ENCODE assay signal across 1 cellular context in the genomic region with DNA sequence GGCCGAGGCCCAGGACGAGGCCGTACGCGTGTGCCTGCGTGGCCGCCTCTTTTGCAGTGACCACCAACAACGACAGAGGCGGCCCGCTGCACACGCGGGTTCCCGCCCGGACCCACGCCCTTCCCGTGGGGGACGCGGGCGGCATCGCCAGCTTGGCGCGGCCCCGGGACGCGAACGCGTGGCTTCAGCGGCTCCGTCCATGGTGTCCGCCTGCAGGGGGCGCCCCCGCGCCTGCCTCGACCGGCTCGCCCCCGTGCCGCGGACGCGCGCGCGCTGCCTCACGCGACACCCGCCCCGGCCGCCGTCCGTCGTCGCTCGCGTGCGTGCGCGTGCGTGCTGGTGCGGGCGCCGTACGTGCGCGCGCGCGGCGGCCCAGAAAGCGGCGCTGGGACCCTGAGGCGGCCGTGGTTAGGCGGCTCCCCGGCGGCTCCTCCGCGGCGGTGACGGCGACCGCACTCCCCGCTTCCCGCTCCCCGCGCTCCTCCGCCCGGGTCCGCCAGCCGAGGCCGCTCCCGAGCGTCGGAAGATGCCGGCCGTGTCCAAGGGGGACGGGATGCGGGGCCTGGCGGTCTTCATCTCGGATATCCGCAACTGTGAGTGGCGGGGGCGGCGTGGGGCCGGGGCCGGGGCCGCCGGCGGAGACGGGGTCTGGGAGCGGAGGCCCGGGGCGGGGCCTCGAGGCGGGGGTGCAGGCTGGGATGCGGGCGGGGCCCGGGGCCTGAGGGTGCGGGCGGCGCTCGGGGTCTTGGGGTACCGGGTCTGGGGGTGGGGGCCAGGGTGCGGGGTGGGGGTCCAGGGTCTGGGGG.
TF ChIP-seq lines count a peak whose summit lies in the region.

Gene AP2A2, plus strand, starts transcription at position 375 of the 806 bp plus-strand sequence. Its CDS starts 152 bp downstream, at position 527.

TF ChIP-seq in HepG2, 621 proteins besides CTCF, POLR2A, EP300 and RAD21 (continued from another document and continues in another):
- no peak for TF ChIP-seq KIAA2018 (CRISPR knock-in tag; IDR thresholded peaks at IDR 0.05; ENCODE audit: borderline replicate concordance)
- TF ChIP-seq, protein P1, sequence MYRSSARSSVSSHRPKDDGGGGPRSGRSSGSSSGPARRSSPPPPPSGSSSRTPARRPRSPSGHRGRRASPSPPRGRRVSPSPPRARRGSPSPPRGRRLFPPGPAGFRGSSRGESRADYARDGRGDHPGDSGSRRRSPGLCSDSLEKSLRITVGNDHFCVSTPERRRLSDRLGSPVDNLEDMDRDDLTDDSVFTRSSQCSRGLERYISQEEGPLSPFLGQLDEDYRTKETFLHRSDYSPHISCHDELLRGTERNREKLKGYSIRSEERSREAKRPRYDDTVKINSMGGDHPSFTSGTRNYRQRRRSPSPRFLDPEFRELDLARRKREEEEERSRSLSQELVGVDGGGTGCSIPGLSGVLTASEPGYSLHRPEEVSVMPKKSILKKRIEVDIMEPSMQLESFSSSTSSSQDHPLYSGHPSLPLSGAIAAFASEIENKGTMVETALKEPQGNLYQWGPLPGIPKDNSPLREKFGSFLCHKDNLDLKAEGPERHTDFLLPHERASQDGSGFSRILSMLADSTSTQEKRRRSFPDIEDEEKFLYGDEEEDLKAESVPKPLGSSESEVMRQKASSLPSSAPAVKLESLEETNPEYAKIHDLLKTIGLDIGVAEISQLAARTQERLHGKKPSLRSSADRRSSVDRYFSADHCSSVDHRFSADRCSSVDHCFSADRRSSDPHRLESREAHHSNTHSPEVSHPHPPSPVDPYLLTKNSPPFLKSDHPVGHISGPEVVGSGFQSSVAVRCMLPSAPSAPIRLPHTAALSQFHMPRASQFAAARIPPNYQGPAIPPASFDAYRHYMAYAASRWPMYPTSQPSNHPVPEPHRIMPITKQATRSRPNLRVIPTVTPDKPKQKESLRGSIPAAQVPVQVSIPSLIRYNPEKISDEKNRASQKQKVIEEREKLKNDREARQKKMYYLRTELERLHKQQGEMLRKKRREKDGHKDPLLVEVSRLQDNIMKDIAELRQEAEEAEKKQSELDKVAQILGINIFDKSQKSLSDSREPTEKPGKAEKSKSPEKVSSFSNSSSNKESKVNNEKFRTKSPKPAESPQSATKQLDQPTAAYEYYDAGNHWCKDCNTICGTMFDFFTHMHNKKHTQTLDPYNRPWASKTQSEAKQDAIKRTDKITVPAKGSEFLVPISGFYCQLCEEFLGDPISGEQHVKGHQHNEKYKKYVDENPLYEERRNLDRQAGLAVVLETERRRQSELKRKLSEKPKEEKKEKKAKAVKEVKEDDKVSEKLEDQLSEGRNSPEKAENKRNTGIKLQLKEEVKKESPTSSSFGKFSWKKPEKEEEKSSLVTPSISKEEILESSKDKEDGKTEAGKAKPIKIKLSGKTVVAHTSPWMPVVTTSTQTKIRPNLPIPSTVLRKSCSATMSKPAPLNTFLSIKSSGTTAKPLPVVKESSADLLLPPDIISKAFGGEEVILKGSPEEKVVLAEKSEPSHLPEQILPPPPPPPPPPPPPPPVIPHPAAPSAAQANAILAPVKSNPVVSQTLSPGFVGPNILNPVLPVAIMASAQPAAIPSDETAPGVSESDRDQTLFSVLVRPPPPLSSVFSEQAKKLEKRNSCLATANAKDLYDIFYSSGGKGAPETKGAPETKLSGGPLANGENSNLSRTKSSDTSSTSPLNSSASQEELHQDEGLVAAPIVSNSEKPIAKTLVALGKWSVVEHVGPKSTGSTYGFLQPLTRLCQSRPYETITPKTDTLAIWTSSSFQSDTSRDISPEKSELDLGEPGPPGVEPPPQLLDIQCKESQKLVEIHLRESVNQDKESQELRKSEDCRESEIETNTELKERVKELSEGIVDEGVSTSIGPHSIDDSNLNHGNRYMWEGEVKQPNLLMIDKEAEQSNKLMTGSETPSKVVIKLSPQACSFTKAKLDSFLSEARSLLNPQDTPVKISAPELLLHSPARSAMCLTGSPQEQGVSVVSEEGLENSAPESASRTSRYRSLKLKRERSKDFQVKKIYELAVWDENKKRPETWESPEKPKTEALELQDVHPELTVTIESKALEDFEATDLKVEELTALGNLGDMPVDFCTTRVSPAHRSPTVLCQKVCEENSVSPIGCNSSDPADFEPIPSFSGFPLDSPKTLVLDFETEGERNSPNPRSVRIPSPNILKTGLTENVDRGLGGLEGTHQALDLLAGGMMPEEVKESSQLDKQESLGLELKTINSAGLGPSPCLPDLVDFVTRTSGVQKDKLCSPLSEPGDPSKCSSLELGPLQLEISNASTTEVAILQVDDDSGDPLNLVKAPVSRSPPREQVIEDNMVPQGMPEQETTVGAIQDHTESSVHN (CRISPR knock-in tag; IDR thresholded peaks at IDR 0.05), result no peak
- no peak for TF ChIP-seq ZFP37 (CRISPR knock-in tag; IDR thresholded peaks at IDR 0.05; ENCODE audit: borderline replicate concordance)
- TF ChIP-seq, protein P2, sequence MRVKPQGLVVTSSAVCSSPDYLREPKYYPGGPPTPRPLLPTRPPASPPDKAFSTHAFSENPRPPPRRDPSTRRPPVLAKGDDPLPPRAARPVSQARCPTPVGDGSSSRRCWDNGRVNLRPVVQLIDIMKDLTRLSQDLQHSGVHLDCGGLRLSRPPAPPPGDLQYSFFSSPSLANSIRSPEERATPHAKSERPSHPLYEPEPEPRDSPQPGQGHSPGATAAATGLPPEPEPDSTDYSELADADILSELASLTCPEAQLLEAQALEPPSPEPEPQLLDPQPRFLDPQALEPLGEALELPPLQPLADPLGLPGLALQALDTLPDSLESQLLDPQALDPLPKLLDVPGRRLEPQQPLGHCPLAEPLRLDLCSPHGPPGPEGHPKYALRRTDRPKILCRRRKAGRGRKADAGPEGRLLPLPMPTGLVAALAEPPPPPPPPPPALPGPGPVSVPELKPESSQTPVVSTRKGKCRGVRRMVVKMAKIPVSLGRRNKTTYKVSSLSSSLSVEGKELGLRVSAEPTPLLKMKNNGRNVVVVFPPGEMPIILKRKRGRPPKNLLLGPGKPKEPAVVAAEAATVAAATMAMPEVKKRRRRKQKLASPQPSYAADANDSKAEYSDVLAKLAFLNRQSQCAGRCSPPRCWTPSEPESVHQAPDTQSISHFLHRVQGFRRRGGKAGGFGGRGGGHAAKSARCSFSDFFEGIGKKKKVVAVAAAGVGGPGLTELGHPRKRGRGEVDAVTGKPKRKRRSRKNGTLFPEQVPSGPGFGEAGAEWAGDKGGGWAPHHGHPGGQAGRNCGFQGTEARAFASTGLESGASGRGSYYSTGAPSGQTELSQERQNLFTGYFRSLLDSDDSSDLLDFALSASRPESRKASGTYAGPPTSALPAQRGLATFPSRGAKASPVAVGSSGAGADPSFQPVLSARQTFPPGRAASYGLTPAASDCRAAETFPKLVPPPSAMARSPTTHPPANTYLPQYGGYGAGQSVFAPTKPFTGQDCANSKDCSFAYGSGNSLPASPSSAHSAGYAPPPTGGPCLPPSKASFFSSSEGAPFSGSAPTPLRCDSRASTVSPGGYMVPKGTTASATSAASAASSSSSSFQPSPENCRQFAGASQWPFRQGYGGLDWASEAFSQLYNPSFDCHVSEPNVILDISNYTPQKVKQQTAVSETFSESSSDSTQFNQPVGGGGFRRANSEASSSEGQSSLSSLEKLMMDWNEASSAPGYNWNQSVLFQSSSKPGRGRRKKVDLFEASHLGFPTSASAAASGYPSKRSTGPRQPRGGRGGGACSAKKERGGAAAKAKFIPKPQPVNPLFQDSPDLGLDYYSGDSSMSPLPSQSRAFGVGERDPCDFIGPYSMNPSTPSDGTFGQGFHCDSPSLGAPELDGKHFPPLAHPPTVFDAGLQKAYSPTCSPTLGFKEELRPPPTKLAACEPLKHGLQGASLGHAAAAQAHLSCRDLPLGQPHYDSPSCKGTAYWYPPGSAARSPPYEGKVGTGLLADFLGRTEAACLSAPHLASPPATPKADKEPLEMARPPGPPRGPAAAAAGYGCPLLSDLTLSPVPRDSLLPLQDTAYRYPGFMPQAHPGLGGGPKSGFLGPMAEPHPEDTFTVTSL (CRISPR knock-in tag; IDR thresholded peaks at IDR 0.05; ENCODE audit: borderline replicate concordance), result no peak
- 0 out of 2 replicates have a peak, but pooled peaks have one; percentile 7 for TF ChIP-seq KAT7 (CRISPR knock-in tag; IDR thresholded peaks at IDR 0.05; ENCODE audit: borderline replicate concordance)
- no peak for TF ChIP-seq RORA (CRISPR knock-in tag; IDR thresholded peaks at IDR 0.05)
- no peak for TF ChIP-seq GPN1 (CRISPR knock-in tag; IDR thresholded peaks at IDR 0.05; ENCODE audit: borderline replicate concordance)
- no peak for TF ChIP-seq MZF1 (CRISPR knock-in tag; IDR thresholded peaks at IDR 0.05; ENCODE audit: borderline replicate concordance)
